Comparison of ENCODE assay signal across 25 cellular contexts in the genomic region with DNA sequence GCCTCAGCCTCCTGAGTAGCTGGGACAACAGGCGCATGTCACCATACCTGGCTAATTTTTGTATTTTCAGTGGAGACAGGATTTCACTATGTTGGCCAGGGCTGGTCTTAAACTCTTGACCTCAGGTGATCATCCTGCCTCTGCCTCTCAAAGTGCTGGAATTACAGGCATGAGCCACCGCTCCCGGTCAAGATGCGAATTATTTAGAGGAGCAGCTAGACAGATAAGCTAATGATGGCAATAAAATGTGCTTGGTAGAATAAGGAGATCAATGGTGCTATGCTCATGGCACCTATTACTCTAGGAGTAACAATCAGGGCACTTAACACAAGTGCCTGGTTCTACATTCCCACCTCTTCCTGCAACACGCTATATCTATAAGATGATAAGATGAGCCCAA.
A peak's percentile ranks its signal among the peaks of the same experiment; 100 is the strongest.
DNase-seq lines count a peak whose midpoint lies in the region; ATAC-seq, FAIRE-seq and TF ChIP-seq lines count a peak whose summit lies in the region.
"Had no signal": no experiment of that assay in that cellular context is flagged by ENCODE, and none has a peak within 500 bp of the region (broad histone marks: within the 10 kb centered on the region; RNA-seq: fewer than 3 reads in every experiment).

No MANE protein-coding gene starts in this region.

- TF ChIP-seq RAD21 in A549 (conservative IDR thresholded peaks at IDR 0.05 in 1 of 2, IDR thresholded peaks at IDR 0.05 in 1 of 2) = no peak

- H3K4me3 ChIP-seq in A549 = no peak overlapping the region
- H3K4me3 ChIP-seq in hepatocyte = no peak overlapping the region
- no peak overlapping the region for H3K4me3 ChIP-seq in mucosa of descending colon
- H3K4me3 ChIP-seq in stomach = no peak overlapping the region
- H3K4me3 ChIP-seq in coronary artery = no peak overlapping the region
- H3K4me3 ChIP-seq: HAP-1 had no signal

- POLR2A ChIA-PET in A549 (lab: Yijun Ruan, JAX) = no interaction called here

- H3K4me2 ChIP-seq in A549 (peak overlapping the region; percentile 61; the same call in 2 of the 3 replicates), hepatocyte (peak overlapping the region; percentile 3)
- H3K4me2 ChIP-seq: SK-N-SH had no signal

- H3K27me3 ChIP-seq in hepatocyte (no peaks in the 10 kb centered on the region), stomach (no peaks in the 10 kb centered on the region)
- H3K27me3 ChIP-seq: BE2C had no signal

- H2AFZ ChIP-seq in hepatocyte = no peak overlapping the region

- H4K20me1 ChIP-seq in hepatocyte (ENCODE audit: insufficient read depth, poor library complexity, severe bottlenecking) = no peaks in the 10 kb centered on the region

- H3K27ac ChIP-seq in A549 = peak overlapping the region; percentile 71 to 86
- peak overlapping the region; percentile 77 for H3K27ac ChIP-seq in hepatocyte
- peak overlapping the region in 4 of 5 donors; percentile 66 to 81 (median 70) for H3K27ac ChIP-seq in stomach
- H3K27ac ChIP-seq in coronary artery = no peak overlapping the region
- H3K27ac ChIP-seq: HL-60 had no signal

- DNase-seq in A549 (ENCODE audit: low read depth in 1 of 2, low spot score in 1 of 2) = no peak
- no peak for DNase-seq in hepatocyte (ENCODE audit: low spot score)
- no peak for DNase-seq in mucosa of descending colon
- DNase-seq in stomach = no peak
- no peak for DNase-seq in NCI-H2196 (lab: John Stamatoyannopoulos, UW; ENCODE audit: unreplicated experiment)
- DNase-seq in coronary artery (ENCODE audit: low spot score) = no peak
- DNase-seq: ACHN, BE2C, Calu3, DMS79 treated with DMSO at 0.1 percent for 48 hours, GF-D8, GOT3, Karpas-422, NCI-H1092, NCI-H1436, NCI-H1930, NCI-H2107, NCI-H526 treated with DMSO at 0.1 percent for 48 hours, SIG-M5, SK-N-SH had no signal

- FAIRE-seq in A549 (lab: Jason Lieb, UNC) = no peak
- FAIRE-seq: GM12891 had no signal

- TF ChIP-seq EP300 in A549 (IDR thresholded peaks at IDR 0.05) (no peak), stomach (IDR thresholded peaks at IDR 0.05) (no peak)

- H3K9me3 ChIP-seq in A549 (no peaks in the 10 kb centered on the region), hepatocyte (ENCODE audit: low read depth) (no peaks in the 10 kb centered on the region), mucosa of descending colon (no peaks in the 10 kb centered on the region), stomach (no peaks in the 10 kb centered on the region)
- H3K9me3 ChIP-seq: BE2C, HAP-1, SK-N-SH had no signal

- ATAC-seq in A549 (no peak), mucosa of descending colon (peak; percentile 3), HG03442 (IDR thresholded peaks at IDR 0.05; ENCODE audit: unreplicated experiment) (no peak), HG03565 (IDR thresholded peaks at IDR 0.05; ENCODE audit: unreplicated experiment) (no peak)

- CTCF ChIA-PET in A549 (lab: Yijun Ruan, JAX) = interaction anchor here (1.0 to 1.4 kb wide), 3 partner anchors 11 to 158 kb away, joined by 3 read pairs; no protein-coding TSS in a partner anchor

- H3K36me3 ChIP-seq in hepatocyte (replicated peaks; ENCODE audit: insufficient read depth, low read depth) (no peaks in the 10 kb centered on the region), mucosa of descending colon (ENCODE audit: low read depth) (no peaks in the 10 kb centered on the region), stomach (no peaks in the 10 kb centered on the region)
- H3K36me3 ChIP-seq: BE2C, HAP-1 had no signal

- H3K9me2 ChIP-seq in hepatocyte (replicated peaks; ENCODE audit: insufficient read depth) = no peaks in the 10 kb centered on the region
- H3K9me2 ChIP-seq: SK-N-SH had no signal

- TF ChIP-seq POLR2A in A549 (IDR thresholded peaks at IDR 0.05; ENCODE audit: low read length) = no peak
- TF ChIP-seq POLR2A in stomach (IDR thresholded peaks at IDR 0.05) = no peak

- over 99% methylated on average over 5 of the region's 5 CpGs for WGBS in A549 (ENCODE audit: missing lambda C conversion rate)
- WGBS in hepatocyte (ENCODE audit: low lambda C conversion rate, missing lambda C conversion rate) = 55% methylated on average over 5 of the region's 5 CpGs
- WGBS in stomach, 5 donors = 89 to 98% (median 95%) methylated on average over 5 of the region's 5 CpGs

- TF ChIP-seq CTCF in A549 (IDR thresholded peaks at IDR 0.05) = no peak
- no peak for TF ChIP-seq CTCF in hepatocyte (IDR thresholded peaks at IDR 0.05; ENCODE audit: poor library complexity)
- no peak for TF ChIP-seq CTCF in mucosa of descending colon (IDR thresholded peaks at IDR 0.05)
- TF ChIP-seq CTCF in stomach (IDR thresholded peaks at IDR 0.05) = no peak
- TF ChIP-seq CTCF in coronary artery (IDR thresholded peaks at IDR 0.05) = no peak

- intact Hi-C loops in mucosa of descending colon (cut with DNase I, micrococcal nuclease) (no loop called here), stomach (cut with DNase I; ENCODE audit: low total_unique reads) (no loop called here)

- peaks cover 58% of the 10 kb centered on the region for H3K4me1 ChIP-seq in A549
- peaks cover 11% of the 10 kb centered on the region for H3K4me1 ChIP-seq in hepatocyte (ENCODE audit: insufficient read depth)
- no peaks in the 10 kb centered on the region for H3K4me1 ChIP-seq in mucosa of descending colon (ENCODE audit: low read depth)
- peaks cover 0 to 13% (median 4%) of the 10 kb centered on the region in 4 donors for H3K4me1 ChIP-seq in stomach
- H3K4me1 ChIP-seq: BE2C, HAP-1 had no signal

- no peaks in the 10 kb centered on the region for H3K79me2 ChIP-seq in hepatocyte

TF ChIP-seq in A549, 52 proteins besides CTCF, POLR2A, EP300 and RAD21:
- TF ChIP-seq SMC3 (IDR thresholded peaks at IDR 0.05) (no peak), FOSB (CRISPR knock-in tag; IDR thresholded peaks at IDR 0.05) (no peak), POLR2AphosphoS2 (conservative IDR thresholded peaks at IDR 0.05; ENCODE audit: low read length) (no peak), RCOR1 (IDR thresholded peaks at IDR 0.05; ENCODE audit: low read depth, low read length) (no peak), EHF (CRISPR knock-in tag; IDR thresholded peaks at IDR 0.05) (no peak), RARB (CRISPR knock-in tag; IDR thresholded peaks at IDR 0.05) (no peak), MYC (IDR thresholded peaks at IDR 0.05; ENCODE audit: borderline replicate concordance, low read length) (no peak), ZFP36 (IDR thresholded peaks at IDR 0.05; ENCODE audit: borderline replicate concordance, partially characterized antibody) (no peak), NPAS2 (CRISPR knock-in tag; IDR thresholded peaks at IDR 0.05; ENCODE audit: borderline replicate concordance) (no peak), CBX2 (IDR thresholded peaks at IDR 0.05; ENCODE audit: borderline replicate concordance, low read depth) (no peak), GATA3 (IDR thresholded peaks at IDR 0.05; ENCODE audit: borderline replicate concordance) (no peak), RFX5 (IDR thresholded peaks at IDR 0.05) (no peak), RNF2 (IDR thresholded peaks at IDR 0.05; ENCODE audit: borderline replicate concordance, low read depth) (no peak), KDM5A (IDR thresholded peaks at IDR 0.05) (no peak)

Comparison
In these comparisons a context has a peak if more than half of its experiments do, and no peak if none do; other contexts are left out.
1. H3K27ac ChIP-seq: peak in A549 (2 of 2), hepatocyte (single experiment) and stomach (4 of 5); none in coronary artery (0 of 2).